8 cellular contexts compared by ENCODE assay signal in the genomic region with DNA sequence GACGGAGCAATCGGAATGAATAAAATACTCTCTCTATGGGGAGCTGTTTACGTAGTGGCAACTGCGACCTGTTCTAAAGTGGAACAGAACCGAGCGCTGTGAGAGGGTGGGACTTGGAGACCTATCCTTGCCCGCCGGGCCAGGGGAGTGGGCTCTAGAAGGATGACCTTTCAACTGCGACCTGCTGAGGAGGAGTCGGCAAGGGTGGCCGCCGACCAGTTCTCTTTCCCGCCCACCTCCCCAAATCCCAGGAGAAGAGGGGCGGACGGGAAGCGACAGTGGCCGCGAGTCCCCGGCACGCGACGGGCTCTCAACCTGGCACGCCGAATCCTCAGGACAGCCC. TPM values are rescaled to one million over a fixed set of nuclear protein-coding genes. Genes with fewer than 3 reads are reported as not detected.
DNase-seq lines count a peak whose midpoint lies in the region; ATAC-seq and TF ChIP-seq lines count a peak whose summit lies in the region.

No MANE protein-coding gene starts in this region.

- peak overlapping the region; percentile 99 for H3K27ac Mint-ChIP-seq in activated naive CD4-positive, alpha-beta T cell treated with anti-CD3 and anti-CD28 coated beads, Interleukin-2, amount 50 U/mL, for 24 hours

- DNase-seq in NCI-H82 (lab: John Stamatoyannopoulos, UW), result peak; percentile 60
- DNase-seq in NCI-H82 treated with DMSO at 0.1 percent for 48 hours (lab: John Stamatoyannopoulos, UW; ENCODE audit: unreplicated experiment), result no peak
- peak; percentile 76 for DNase-seq in OCI-M1 (lab: John Stamatoyannopoulos, UW)
- DNase-seq in glomerular visceral epithelial cell (ENCODE audit: extremely low spot score), result peak; percentile 37
- peak; percentile 31 for DNase-seq in prostate gland (ENCODE audit: low spot score)

- H3K27me3 ChIP-seq in prostate gland (replicated peaks; ENCODE audit: insufficient read depth), result no peaks in the 10 kb centered on the region

- ATAC-seq in HG03039 (IDR thresholded peaks at IDR 0.05; ENCODE audit: unreplicated experiment) (peak; percentile 17), GM21447 (IDR thresholded peaks at IDR 0.05; ENCODE audit: unreplicated experiment) (no peak)

- peaks cover 32% of the 10 kb centered on the region for H3K4me1 Mint-ChIP-seq in activated naive CD4-positive, alpha-beta T cell treated with anti-CD3 and anti-CD28 coated beads, Interleukin-2, amount 50 U/mL, for 24 hours

- intact Hi-C loops in prostate gland (cut with DNase I), result loop anchor here (5.0 kb wide), 1 partner anchor 221 kb away; a partner anchor contains a TSS

- WGBS in prostate gland, result under 1% methylated on average over 24 of the region's 24 CpGs

- H3K9me3 Mint-ChIP-seq in activated naive CD4-positive, alpha-beta T cell treated with anti-CD3 and anti-CD28 coated beads, Interleukin-2, amount 50 U/mL, for 24 hours, result no peaks in the 10 kb centered on the region

- no peak for TF ChIP-seq POLR2A in prostate gland (IDR thresholded peaks at IDR 0.05)

- H3K36me3 ChIP-seq in prostate gland, result no peaks in the 10 kb centered on the region

- H3K36me3 Mint-ChIP-seq in activated naive CD4-positive, alpha-beta T cell treated with anti-CD3 and anti-CD28 coated beads, Interleukin-2, amount 50 U/mL, for 24 hours, result peaks cover 5% of the 10 kb centered on the region

- no peaks in the 10 kb centered on the region for H3K4me1 ChIP-seq in prostate gland (replicated peaks)

- no peaks in the 10 kb centered on the region for H3K9me3 ChIP-seq in prostate gland

- peak overlapping the region; percentile 91 to 94 for H3K4me3 ChIP-seq in prostate gland

- no peak for TF ChIP-seq CTCF in prostate gland (IDR thresholded peaks at IDR 0.05)

- peak overlapping the region; percentile 100 for H3K4me3 Mint-ChIP-seq in activated naive CD4-positive, alpha-beta T cell treated with anti-CD3 and anti-CD28 coated beads, Interleukin-2, amount 50 U/mL, for 24 hours

- H3K27me3 Mint-ChIP-seq in activated naive CD4-positive, alpha-beta T cell treated with anti-CD3 and anti-CD28 coated beads, Interleukin-2, amount 50 U/mL, for 24 hours, result no peaks in the 10 kb centered on the region

- H3K27ac ChIP-seq in prostate gland, result peak overlapping the region; percentile 78 to 84

RNA-seq across cellular contexts. Expression of a gene that starts 0.6 kb away (rescaled TPM):
- total RNA-seq in prostate gland, result 1 to 10 TPM; 6.1 to 9.2 TPM
